Comparison of ENCODE assay signal across 22 cellular contexts in genomic region chrX:37910186-37910585, GRCh38.
A peak's percentile ranks its signal among the peaks of the same experiment; 100 is the strongest.
DNase-seq lines count a peak whose midpoint lies in the region; ATAC-seq, FAIRE-seq and TF ChIP-seq lines count a peak whose summit lies in the region.
"Had no signal": no experiment of that assay in that cellular context is flagged by ENCODE, and none has a peak within 500 bp of the region (broad histone marks: within the 10 kb centered on the region; RNA-seq: fewer than 3 reads in every experiment).

No MANE protein-coding gene starts in this region.

- WGBS in heart left ventricle, 4 donors = 94 to 100% (median 97%) methylated on average over 1 of the region's 1 CpG
- 100% methylated on average over 1 of the region's 1 CpG for WGBS in right cardiac atrium

- H3K27ac ChIP-seq in heart left ventricle = peak overlapping the region in 1 of 12 donors; percentile 33
- no peak overlapping the region for H3K27ac ChIP-seq in right cardiac atrium (ENCODE audit: low read length)
- no peak overlapping the region for H3K27ac ChIP-seq in HEK293 (ENCODE audit: extremely low read depth, low read depth, low read length)
- no peak overlapping the region for H3K27ac ChIP-seq in astrocyte (ENCODE audit: low read depth, low read length)
- H3K27ac ChIP-seq: 22Rv1; A549; BLaER1 treated with 17β-estradiol and CSF1 and Interleukin-3, amounts not matched to agents 10 nM and 100 nM; C4-2B had no signal

- no peaks in the 10 kb centered on the region for H3K9me3 Mint-ChIP-seq in astrocyte (ENCODE audit: unreplicated experiment)
- H3K9me3 Mint-ChIP-seq: CD4-positive, alpha-beta T cell; CD8-positive, alpha-beta T cell had no signal

- CTCF ChIA-PET in HEK293 (lab: Yijun Ruan, JAX) = interaction anchor here (0.6 to 1.4 kb wide), 2 partner anchors 256 to 1011 kb away, joined by 3 to 4 read pairs; no protein-coding TSS in a partner anchor

- no peak overlapping the region for H3K4me2 ChIP-seq in astrocyte (ENCODE audit: low read length)
- H3K4me2 ChIP-seq: A549; BLaER1 treated with 17β-estradiol and CSF1 and Interleukin-3, amounts not matched to agents 10 nM and 100 nM had no signal

- no peak overlapping the region for H3K4me3 Mint-ChIP-seq in astrocyte (ENCODE audit: unreplicated experiment)
- H3K4me3 Mint-ChIP-seq: B cell; CD4-positive, alpha-beta T cell; CD8-positive, alpha-beta T cell had no signal

- H3K27ac Mint-ChIP-seq in astrocyte (ENCODE audit: unreplicated experiment) = no peak overlapping the region
- H3K27ac Mint-ChIP-seq: B cell; CD4-positive, alpha-beta T cell; CD8-positive, alpha-beta T cell had no signal

- peak in 3 of 4 donors; percentile 55 to 77 (median 65) for ATAC-seq in heart left ventricle
- no peak for ATAC-seq in right cardiac atrium
- no peak for ATAC-seq in GM18502 (IDR thresholded peaks at IDR 0.05; ENCODE audit: poor library complexity, unreplicated experiment)
- ATAC-seq: A549; CD8-positive, alpha-beta T cell had no signal

- peaks cover 7% of the 10 kb centered on the region for H3K4me1 Mint-ChIP-seq in astrocyte (ENCODE audit: low read depth, unreplicated experiment)
- H3K4me1 Mint-ChIP-seq: B cell had no signal

- H3K36me3 ChIP-seq in heart left ventricle (no peaks in the 10 kb centered on the region), HEK293 (ENCODE audit: control insufficient read depth in 2 of 2, insufficient read depth in 1 of 2, low read length in 2 of 2) (no peaks in the 10 kb centered on the region), astrocyte (ENCODE audit: insufficient read depth, low read length) (no peaks in the 10 kb centered on the region)
- H3K36me3 ChIP-seq: BLaER1 treated with 17β-estradiol and CSF1 and Interleukin-3, amounts not matched to agents 10 nM and 100 nM had no signal

- FAIRE-seq in astrocyte (lab: Jason Lieb, UNC) = no peak
- FAIRE-seq: A549, D721Med, G401.6, GM12891, GM18507 had no signal

- H3K9ac ChIP-seq in astrocyte (ENCODE audit: low read length) = no peak overlapping the region
- H3K9ac ChIP-seq: BLaER1 treated with 17β-estradiol and CSF1 and Interleukin-3, amounts not matched to agents 10 nM and 100 nM had no signal

- no peak for DNase-seq in heart left ventricle
- no peak for DNase-seq in right cardiac atrium
- peak; percentile 13 for DNase-seq in astrocyte (ENCODE audit: low read depth)
- no peak for DNase-seq in iPS-NIHi7 (ENCODE audit: extremely low spot score)
- DNase-seq: AML-193; Caco-2; Calu3; CD4-positive, alpha-beta T cell; CD8-positive, alpha-beta T cell; DMS79 treated with DMSO at 0.1 percent for 48 hours; GF-D8 had no signal

- H3K79me2 ChIP-seq in astrocyte (ENCODE audit: insufficient read depth, low read length) = peaks cover 19% of the 10 kb centered on the region

- no peaks in the 10 kb centered on the region for H3K9me3 ChIP-seq in heart left ventricle
- H3K9me3 ChIP-seq in right cardiac atrium (ENCODE audit: control insufficient read depth, low read length) = no peaks in the 10 kb centered on the region
- no peaks in the 10 kb centered on the region for H3K9me3 ChIP-seq in HEK293 (ENCODE audit: control insufficient read depth, insufficient read depth, low read depth, low read length)
- H3K9me3 ChIP-seq in astrocyte (ENCODE audit: insufficient read depth, low read depth, low read length) = no peaks in the 10 kb centered on the region
- H3K9me3 ChIP-seq: A549, Caco-2 had no signal

- no peak overlapping the region for H3K4me3 ChIP-seq in heart left ventricle
- no peak overlapping the region for H3K4me3 ChIP-seq in right cardiac atrium (ENCODE audit: low read length)
- no peak overlapping the region for H3K4me3 ChIP-seq in HEK293 (ENCODE audit: low read depth, low read length)
- no peak overlapping the region for H3K4me3 ChIP-seq in astrocyte (ENCODE audit: insufficient read depth, low read depth, low read length)
- H3K4me3 ChIP-seq: A549; BLaER1 treated with 17β-estradiol and CSF1 and Interleukin-3, amounts not matched to agents 10 nM and 100 nM had no signal

- H2AFZ ChIP-seq in astrocyte (ENCODE audit: low read depth, low read length) = no peak overlapping the region

- no peaks in the 10 kb centered on the region for H4K20me1 ChIP-seq in astrocyte (ENCODE audit: insufficient read depth, low read length)

- TF ChIP-seq POLR2A in heart left ventricle (IDR thresholded peaks at IDR 0.05) = no peak

- no peaks in the 10 kb centered on the region for H3K27me3 Mint-ChIP-seq in astrocyte (ENCODE audit: low read depth, unreplicated experiment)

- H3K27me3 ChIP-seq in heart left ventricle = peaks cover 0 to 29% (median 0%) of the 10 kb centered on the region in 9 donors
- no peaks in the 10 kb centered on the region for H3K27me3 ChIP-seq in right cardiac atrium (ENCODE audit: control insufficient read depth, insufficient read depth)
- no peaks in the 10 kb centered on the region for H3K27me3 ChIP-seq in astrocyte (ENCODE audit: insufficient read depth, low read length)

- no peaks in the 10 kb centered on the region for H3K36me3 Mint-ChIP-seq in astrocyte (ENCODE audit: low read depth, unreplicated experiment)
- H3K36me3 Mint-ChIP-seq: CD8-positive, alpha-beta T cell had no signal

- intact Hi-C loops in heart left ventricle (cut with DNase I) = loop anchor here in 1 of 10 donors (2.0 kb wide), 1 partner anchor 63 kb away; the partner anchor contains the start of gene DYNLT3
- intact Hi-C loops in right cardiac atrium (cut with DNase I) = no loop called here

- POLR2A ChIA-PET in HEK293 (lab: Yijun Ruan, JAX) = no interaction called here

- TF ChIP-seq CTCF in heart left ventricle (IDR thresholded peaks at IDR 0.05) (no peak), HEK293 (tag by site-specific recombination; IDR thresholded peaks at IDR 0.05) (no peak), astrocyte (IDR thresholded peaks at IDR 0.05; ENCODE audit: insufficient read depth, low read depth, low read length) (no peak)

- H3K4me1 ChIP-seq in heart left ventricle = peaks cover 0 to 8% (median 0%) of the 10 kb centered on the region in 12 donors
- no peaks in the 10 kb centered on the region for H3K4me1 ChIP-seq in right cardiac atrium (ENCODE audit: control insufficient read depth, insufficient read depth, low read length)
- H3K4me1 ChIP-seq in HEK293 (ENCODE audit: control insufficient read depth, insufficient read depth, low read length) = peaks cover 11% of the 10 kb centered on the region; the same call in 1 of the 2 replicates
- H3K4me1 ChIP-seq in astrocyte (ENCODE audit: insufficient read depth, low read length) = peaks cover 7% of the 10 kb centered on the region
- H3K4me1 ChIP-seq: BLaER1 treated with 17β-estradiol and CSF1 and Interleukin-3, amounts not matched to agents 10 nM and 100 nM; Caco-2 had no signal

TF ChIP-seq in HEK293, 187 proteins besides CTCF, POLR2A, EP300 and RAD21 (continues in another document):
- TF ChIP-seq ZNF830 (tag by site-specific recombination; IDR thresholded peaks at IDR 0.05; ENCODE audit: low read depth) (no peak), ZBTB6 (tag by site-specific recombination; IDR thresholded peaks at IDR 0.05) (no peak), ZNF521 (tag by site-specific recombination; IDR thresholded peaks at IDR 0.05) (no peak), ZNF645 (tag by site-specific recombination; IDR thresholded peaks at IDR 0.05) (no peak), ATF2 (tag by site-specific recombination; IDR thresholded peaks at IDR 0.05; ENCODE audit: low read depth) (peak; percentile 53; the same call in 1 of the 2 replicates), ZSCAN23 (tag by site-specific recombination; IDR thresholded peaks at IDR 0.05) (no peak), ZIC2 (tag by site-specific recombination; IDR thresholded peaks at IDR 0.05) (no peak)

Comparison
In these comparisons a context has a peak if more than half of its experiments do, and no peak if none do; other contexts are left out.
1. ATAC-seq: peak in heart left ventricle (3 of 4); none in right cardiac atrium (0 of 2) and GM18502 (single experiment).